16 cellular contexts compared by ENCODE assay signal in genomic region chr11:107259826-107260225, GRCh38.
"Had no signal": no experiment of that assay in that cellular context is flagged by ENCODE, and none has a peak within 500 bp of the region (broad histone marks: within the 10 kb centered on the region; RNA-seq: fewer than 3 reads in every experiment).

No MANE protein-coding gene starts in this region.

- H3K36me3 Mint-ChIP-seq: activated naive CD4-positive, alpha-beta T cell treated with anti-CD3 and anti-CD28 coated beads, Interleukin-2, amount 10 ng/mL, durations not matched to agents 7 days and 5 days had no signal

- H3K27ac ChIP-seq: colonic mucosa, spleen, suprapubic skin, VCaP had no signal

- FAIRE-seq: astrocyte had no signal

- H3K27me3 Mint-ChIP-seq: activated CD4-positive, alpha-beta memory T cell treated with anti-CD3 and anti-CD28 coated beads, Interleukin-2, amount 10 ng/mL, durations not matched to agents 7 days and 5 days; activated naive CD4-positive, alpha-beta T cell treated with anti-CD3 and anti-CD28 coated beads, Interleukin-2, amount 10 ng/mL, durations not matched to agents 7 days and 5 days had no signal

- H3K9me3 ChIP-seq: colonic mucosa, spleen, suprapubic skin had no signal

- ATAC-seq: activated CD4-positive, alpha-beta T cell treated with anti-CD3 and anti-CD28 coated beads for 36 hours; esophagus mucosa; sciatic nerve had no signal

- H3K4me3 ChIP-seq: colonic mucosa, spleen, suprapubic skin had no signal

- H3K27ac Mint-ChIP-seq: activated CD4-positive, alpha-beta memory T cell treated with anti-CD3 and anti-CD28 coated beads, Interleukin-2, amount 10 ng/mL, durations not matched to agents 7 days and 5 days; activated CD4-positive, alpha-beta T cell treated with anti-CD3 and anti-CD28 coated beads for 36 hours; activated naive CD4-positive, alpha-beta T cell treated with anti-CD3 and anti-CD28 coated beads, Interleukin-2, amount 10 ng/mL, durations not matched to agents 7 days and 5 days; activated T-cell treated with anti-CD3 and anti-CD28 coated beads, Interleukin-2, amount 50 U/mL, for 24 hours; stimulated activated naive CD8-positive, alpha-beta T cell treated with anti-CD3 and anti-CD28 coated beads, Interleukin-15, Interleukin-2, amounts not matched to agents 100 ng/mL and 50 ng/mL, for 24 hours had no signal

- H3K9me3 Mint-ChIP-seq: activated CD4-positive, alpha-beta memory T cell treated with anti-CD3 and anti-CD28 coated beads, Interleukin-2, amount 10 ng/mL, durations not matched to agents 7 days and 5 days; activated naive CD4-positive, alpha-beta T cell treated with anti-CD3 and anti-CD28 coated beads, Interleukin-2, amount 10 ng/mL, durations not matched to agents 7 days and 5 days; activated T-cell treated with anti-CD3 and anti-CD28 coated beads, Interleukin-2, amount 50 U/mL, for 24 hours; nephron; stimulated activated naive CD8-positive, alpha-beta T cell treated with anti-CD3 and anti-CD28 coated beads, Interleukin-15, Interleukin-2, amounts not matched to agents 100 ng/mL and 50 ng/mL, for 24 hours had no signal

- H3K4me1 Mint-ChIP-seq: activated CD4-positive, alpha-beta memory T cell treated with anti-CD3 and anti-CD28 coated beads, Interleukin-2, amount 10 ng/mL, durations not matched to agents 7 days and 5 days; activated CD4-positive, alpha-beta T cell treated with anti-CD3 and anti-CD28 coated beads for 36 hours; activated naive CD4-positive, alpha-beta T cell treated with anti-CD3 and anti-CD28 coated beads, Interleukin-2, amount 10 ng/mL, durations not matched to agents 7 days and 5 days had no signal

- H3K4me3 Mint-ChIP-seq: activated CD4-positive, alpha-beta memory T cell treated with anti-CD3 and anti-CD28 coated beads, Interleukin-2, amount 10 ng/mL, durations not matched to agents 7 days and 5 days; activated CD4-positive, alpha-beta T cell treated with anti-CD3 and anti-CD28 coated beads for 36 hours; activated naive CD4-positive, alpha-beta T cell treated with anti-CD3 and anti-CD28 coated beads, Interleukin-2, amount 10 ng/mL, durations not matched to agents 7 days and 5 days; activated T-cell treated with anti-CD3 and anti-CD28 coated beads, Interleukin-2, amount 50 U/mL, for 24 hours; nephron; stimulated activated naive CD8-positive, alpha-beta T cell treated with anti-CD3 and anti-CD28 coated beads, Interleukin-15, Interleukin-2, amounts not matched to agents 100 ng/mL and 50 ng/mL, for 24 hours had no signal

- H3K36me3 ChIP-seq: colonic mucosa, spleen, suprapubic skin had no signal

- H3K4me1 ChIP-seq: colonic mucosa, spleen, suprapubic skin had no signal

- DNase-seq: activated CD4-positive, alpha-beta memory T cell treated with anti-CD3 and anti-CD28 coated beads, Interleukin-2, amount 10 ng/mL, durations not matched to agents 7 days and 5 days; activated CD4-positive, alpha-beta T cell treated with anti-CD3 and anti-CD28 coated beads for 36 hours; activated naive CD4-positive, alpha-beta T cell treated with anti-CD3 and anti-CD28 coated beads, Interleukin-2, amount 10 ng/mL, durations not matched to agents 7 days and 5 days; activated T-cell treated with anti-CD3 and anti-CD28 coated beads, Interleukin-2, amount 50 U/mL, for 24 hours; colonic mucosa; kidney glomerular epithelial cell; mesendoderm; spleen; T1000 had no signal

- H3K27me3 ChIP-seq: colonic mucosa, suprapubic skin had no signal
